In genomic region chr7:55593515-55594318, GRCh38 we compare ENCODE assay signal across 1 cellular context.
TF ChIP-seq lines count a peak whose summit lies in the region.

No MANE protein-coding gene starts in this region.

TF ChIP-seq in IMR-90, 13 proteins besides CTCF, POLR2A, EP300 and RAD21 (continued from another document):
- TF ChIP-seq RFX5 (IDR thresholded peaks at IDR 0.05; ENCODE audit: low read depth, low read length) (no peak), MXI1 (IDR thresholded peaks at IDR 0.05; ENCODE audit: borderline replicate concordance, low read depth, low read length) (no peak), FOS (IDR thresholded peaks at IDR 0.05; ENCODE audit: low read depth, low read length) (peak; percentile 28; the same call in 1 of the 2 replicates), SMC3 (IDR thresholded peaks at IDR 0.05; ENCODE audit: low read depth, low read length) (0 out of 2 replicates have a peak, but pooled peaks have one; percentile 34), NFE2L2 (IDR thresholded peaks at IDR 0.05; ENCODE audit: low read depth, low read length) (no peak), RCOR1 (IDR thresholded peaks at IDR 0.05; ENCODE audit: insufficient replicate concordance, low read length) (no peak)
